8 cellular contexts compared by ENCODE assay signal in the genomic region with DNA sequence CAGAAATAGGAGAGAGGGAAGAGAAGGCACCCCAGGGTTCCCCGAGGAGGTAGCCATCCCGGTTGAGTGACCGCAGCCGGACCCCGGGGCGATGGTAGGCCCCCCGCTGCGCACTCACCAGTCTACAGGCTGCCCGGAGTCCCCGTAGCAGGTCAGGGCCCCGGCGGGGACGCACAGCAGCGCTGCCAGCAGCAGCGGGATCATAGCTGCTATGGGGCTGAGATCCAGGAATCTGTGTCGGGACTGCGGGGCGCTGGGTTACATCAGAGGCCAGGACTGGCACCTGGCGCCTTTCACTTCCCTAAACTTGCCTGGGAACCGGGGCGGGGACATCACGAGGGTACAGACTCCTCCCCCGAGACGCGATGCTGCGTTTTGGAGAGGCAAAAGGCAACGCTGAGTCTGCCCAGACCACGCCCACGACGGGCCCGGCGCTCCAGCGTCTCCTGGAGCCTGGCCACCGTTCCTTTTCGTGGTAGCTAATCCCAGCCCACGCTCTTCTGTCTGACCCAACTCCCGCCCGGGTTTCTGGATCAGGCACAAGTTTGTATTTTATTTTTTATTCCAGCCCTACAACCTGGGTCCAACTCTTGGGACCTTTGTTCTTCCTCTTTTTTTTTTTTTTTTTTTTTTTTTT. TPM values are rescaled to one million over a fixed set of nuclear protein-coding genes. Genes with fewer than 3 reads are reported as not detected.
DNase-seq lines count a peak whose midpoint lies in the region; ATAC-seq and TF ChIP-seq lines count a peak whose summit lies in the region.

DNASE2 (minus strand) TSS at position 278 of the 637 bp plus-strand sequence; CDS start at position 204, 74 bp downstream.

- H3K27me3 ChIP-seq in kidney epithelial cell (ENCODE audit: control insufficient read depth, insufficient read depth, low read length): peaks cover 23% of the 10 kb centered on the region

- peak within 1 kb of the TSS; percentile 78 for H3K4me3 ChIP-seq in kidney epithelial cell (ENCODE audit: low read depth, low read length)

- ATAC-seq in GM19025 (IDR thresholded peaks at IDR 0.05; ENCODE audit: low read depth, unreplicated experiment) (peak; percentile 83), HG03280 (IDR thresholded peaks at IDR 0.05; ENCODE audit: unreplicated experiment) (peak; percentile 72)

- peak; percentile 98 for DNase-seq in AG08396 (ENCODE audit: low spot score)
- peak; percentile 95 to 99 for DNase-seq in NCI-H446 (lab: John Stamatoyannopoulos, UW)
- peak; percentile 84 to 91 for DNase-seq in activated CD4-positive, alpha-beta T cell treated with anti-CD3 and anti-CD28 coated beads for 24 hours (ENCODE audit: low read depth in 2 of 2)
- peak; percentile 95 for DNase-seq in cerebellum (ENCODE audit: low spot score)
- peak; percentile 61 for DNase-seq in kidney epithelial cell (ENCODE audit: low read depth)
- peak; percentile 84 to 92 for DNase-seq in stimulated activated CD4-positive, alpha-beta T cell treated with anti-CD3 and anti-CD28 coated beads, Interleukin-15, amount 100 ng/mL, for 48 hours (ENCODE audit: low read depth in 2 of 2)

- H3K36me3 ChIP-seq in kidney epithelial cell (ENCODE audit: control insufficient read depth, insufficient read depth, low read length): no peaks in the 10 kb centered on the region

- TF ChIP-seq CTCF in kidney epithelial cell (IDR thresholded peaks at IDR 0.05; ENCODE audit: insufficient read depth, low read length, poor library complexity, severe bottlenecking): no peak

RNA-seq across cellular contexts. Expression of gene DNASE2, which starts in this region (rescaled TPM):
- 6.3 TPM for total RNA-seq in cerebellum
- 38.5 and 44.4 TPM in 2 replicates for total RNA-seq in kidney epithelial cell

Comparison
In these comparisons a context has a peak if more than half of its experiments do, and no peak if none do; other contexts are left out.
1. Peak in every context shown above with its lines: DNase-seq, ATAC-seq and H3K4me3 ChIP-seq.